1 cellular context compared by ENCODE assay signal in the genomic region with DNA sequence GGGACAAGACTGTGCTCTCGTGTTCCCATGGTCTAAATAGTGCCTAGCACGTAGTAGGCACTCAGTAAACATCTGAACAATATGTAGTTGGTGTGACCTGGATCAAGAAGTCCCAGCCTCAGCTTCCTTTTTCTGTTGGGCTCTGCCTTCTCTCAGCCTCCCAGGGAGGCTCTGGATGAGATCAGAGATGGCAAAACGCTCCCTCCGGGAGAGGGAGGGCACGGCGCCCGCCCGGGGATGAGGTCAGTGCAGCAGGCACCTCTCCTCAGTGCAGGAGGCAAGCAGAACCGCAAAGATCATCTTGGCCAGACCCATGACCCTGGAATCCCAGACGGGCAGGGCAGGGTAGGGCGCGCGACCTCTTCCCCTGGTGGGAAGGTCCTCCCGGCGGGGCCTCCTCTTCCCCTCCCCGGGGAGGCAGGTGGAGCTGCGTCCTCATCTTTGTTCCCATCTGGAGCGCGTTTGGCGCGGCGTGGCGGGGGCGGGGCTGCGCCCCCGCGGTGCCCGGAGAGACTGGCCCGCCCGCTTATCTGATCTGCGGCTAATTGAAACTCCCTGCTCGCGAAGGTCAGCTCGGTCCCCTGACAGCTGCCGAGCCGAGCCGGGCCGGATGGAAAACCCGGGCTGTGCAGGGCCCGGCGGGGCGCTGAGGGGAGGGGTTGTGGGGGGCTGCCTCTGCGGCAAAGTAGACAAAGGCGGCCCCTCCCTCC.
TF ChIP-seq lines count a peak whose summit lies in the region.

No MANE protein-coding gene starts in this region.

TF ChIP-seq in HEK293, 187 proteins besides CTCF, POLR2A, EP300 and RAD21 (continued from another document and continues in another):
- TF ChIP-seq, protein P1, sequence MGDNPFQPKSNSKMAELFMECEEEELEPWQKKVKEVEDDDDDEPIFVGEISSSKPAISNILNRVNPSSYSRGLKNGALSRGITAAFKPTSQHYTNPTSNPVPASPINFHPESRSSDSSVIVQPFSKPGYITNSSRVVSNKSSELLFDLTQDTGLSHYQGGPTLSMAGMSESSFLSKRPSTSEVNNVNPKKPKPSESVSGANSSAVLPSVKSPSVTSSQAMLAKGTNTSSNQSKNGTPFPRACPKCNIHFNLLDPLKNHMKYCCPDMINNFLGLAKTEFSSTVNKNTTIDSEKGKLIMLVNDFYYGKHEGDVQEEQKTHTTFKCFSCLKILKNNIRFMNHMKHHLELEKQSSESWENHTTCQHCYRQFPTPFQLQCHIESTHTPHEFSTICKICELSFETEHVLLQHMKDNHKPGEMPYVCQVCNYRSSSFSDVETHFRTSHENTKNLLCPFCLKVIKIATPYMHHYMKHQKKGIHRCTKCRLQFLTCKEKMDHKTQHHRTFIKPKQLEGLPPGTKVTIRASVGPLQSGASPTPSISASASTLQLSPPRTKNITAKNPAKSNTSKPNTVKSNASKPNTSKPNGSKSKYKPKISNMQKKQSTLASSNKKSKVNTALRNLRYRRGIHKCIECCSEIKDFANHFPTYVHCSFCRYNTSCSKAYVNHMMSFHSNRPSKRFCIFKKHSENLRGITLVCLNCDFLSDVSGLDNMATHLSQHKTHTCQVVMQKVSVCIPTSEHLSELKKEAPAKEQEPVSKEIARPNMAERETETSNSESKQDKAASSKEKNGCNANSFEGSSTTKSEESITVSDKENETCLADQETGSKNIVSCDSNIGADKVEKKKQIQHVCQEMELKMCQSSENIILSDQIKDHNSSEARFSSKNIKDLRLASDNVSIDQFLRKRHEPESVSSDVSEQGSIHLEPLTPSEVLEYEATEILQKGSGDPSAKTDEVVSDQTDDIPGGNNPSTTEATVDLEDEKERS (tag by site-specific recombination; IDR thresholded peaks at IDR 0.05) = no peak
- no peak for TF ChIP-seq HOXD13 (CRISPR knock-in tag; IDR thresholded peaks at IDR 0.05; ENCODE audit: borderline replicate concordance)
- TF ChIP-seq KLF10 (tag by site-specific recombination; IDR thresholded peaks at IDR 0.05) = peak; percentile 70
- peak; percentile 77 for TF ChIP-seq WT1 (tag by site-specific recombination; IDR thresholded peaks at IDR 0.05)
- TF ChIP-seq ZNF548 (tag by site-specific recombination; IDR thresholded peaks at IDR 0.05) = no peak
- TF ChIP-seq, protein P2, sequence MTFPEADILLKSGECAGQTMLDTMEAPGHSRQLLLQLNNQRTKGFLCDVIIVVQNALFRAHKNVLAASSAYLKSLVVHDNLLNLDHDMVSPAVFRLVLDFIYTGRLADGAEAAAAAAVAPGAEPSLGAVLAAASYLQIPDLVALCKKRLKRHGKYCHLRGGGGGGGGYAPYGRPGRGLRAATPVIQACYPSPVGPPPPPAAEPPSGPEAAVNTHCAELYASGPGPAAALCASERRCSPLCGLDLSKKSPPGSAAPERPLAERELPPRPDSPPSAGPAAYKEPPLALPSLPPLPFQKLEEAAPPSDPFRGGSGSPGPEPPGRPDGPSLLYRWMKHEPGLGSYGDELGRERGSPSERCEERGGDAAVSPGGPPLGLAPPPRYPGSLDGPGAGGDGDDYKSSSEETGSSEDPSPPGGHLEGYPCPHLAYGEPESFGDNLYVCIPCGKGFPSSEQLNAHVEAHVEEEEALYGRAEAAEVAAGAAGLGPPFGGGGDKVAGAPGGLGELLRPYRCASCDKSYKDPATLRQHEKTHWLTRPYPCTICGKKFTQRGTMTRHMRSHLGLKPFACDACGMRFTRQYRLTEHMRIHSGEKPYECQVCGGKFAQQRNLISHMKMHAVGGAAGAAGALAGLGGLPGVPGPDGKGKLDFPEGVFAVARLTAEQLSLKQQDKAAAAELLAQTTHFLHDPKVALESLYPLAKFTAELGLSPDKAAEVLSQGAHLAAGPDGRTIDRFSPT (tag by site-specific recombination; IDR thresholded peaks at IDR 0.05) = peak; percentile 75
- 0 out of 2 replicates have a peak, but pooled peaks have one; percentile 60 for TF ChIP-seq BCL11A (tag by site-specific recombination; IDR thresholded peaks at IDR 0.05; ENCODE audit: low read depth)
- no peak for TF ChIP-seq ZNF777 (tag by site-specific recombination; IDR thresholded peaks at IDR 0.05; ENCODE audit: borderline replicate concordance)
- no peak for TF ChIP-seq ZNF239 (tag by site-specific recombination; IDR thresholded peaks at IDR 0.05)
- TF ChIP-seq ZBTB48 (tag by site-specific recombination; IDR thresholded peaks at IDR 0.05) = peak; percentile 72; the same call in 1 of the 2 replicates
- no peak for TF ChIP-seq ZNF223 (tag by site-specific recombination; IDR thresholded peaks at IDR 0.05)
- no peak for TF ChIP-seq ZNF174 (tag by site-specific recombination; IDR thresholded peaks at IDR 0.05)
- TF ChIP-seq, protein P3, sequence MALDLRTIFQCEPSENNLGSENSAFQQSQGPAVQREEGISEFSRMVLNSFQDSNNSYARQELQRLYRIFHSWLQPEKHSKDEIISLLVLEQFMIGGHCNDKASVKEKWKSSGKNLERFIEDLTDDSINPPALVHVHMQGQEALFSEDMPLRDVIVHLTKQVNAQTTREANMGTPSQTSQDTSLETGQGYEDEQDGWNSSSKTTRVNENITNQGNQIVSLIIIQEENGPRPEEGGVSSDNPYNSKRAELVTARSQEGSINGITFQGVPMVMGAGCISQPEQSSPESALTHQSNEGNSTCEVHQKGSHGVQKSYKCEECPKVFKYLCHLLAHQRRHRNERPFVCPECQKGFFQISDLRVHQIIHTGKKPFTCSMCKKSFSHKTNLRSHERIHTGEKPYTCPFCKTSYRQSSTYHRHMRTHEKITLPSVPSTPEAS (tag by site-specific recombination; IDR thresholded peaks at IDR 0.05) = no peak
- TF ChIP-seq OVOL3 (tag by site-specific recombination; IDR thresholded peaks at IDR 0.05) = no peak
- peak; percentile 85 for TF ChIP-seq ZNF366 (tag by site-specific recombination; conservative IDR thresholded peaks at IDR 0.05)
- TF ChIP-seq, protein P4, sequence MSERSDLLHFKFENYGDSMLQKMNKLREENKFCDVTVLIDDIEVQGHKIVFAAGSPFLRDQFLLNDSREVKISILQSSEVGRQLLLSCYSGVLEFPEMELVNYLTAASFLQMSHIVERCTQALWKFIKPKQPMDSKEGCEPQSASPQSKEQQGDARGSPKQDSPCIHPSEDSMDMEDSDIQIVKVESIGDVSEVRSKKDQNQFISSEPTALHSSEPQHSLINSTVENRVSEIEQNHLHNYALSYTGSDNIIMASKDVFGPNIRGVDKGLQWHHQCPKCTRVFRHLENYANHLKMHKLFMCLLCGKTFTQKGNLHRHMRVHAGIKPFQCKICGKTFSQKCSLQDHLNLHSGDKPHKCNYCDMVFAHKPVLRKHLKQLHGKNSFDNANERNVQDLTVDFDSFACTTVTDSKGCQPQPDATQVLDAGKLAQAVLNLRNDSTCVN (tag by site-specific recombination; optimal IDR thresholded peaks at IDR 0.05) = peak; percentile 78
- TF ChIP-seq ZNF248 (tag by site-specific recombination; IDR thresholded peaks at IDR 0.05) = no peak
- TF ChIP-seq SP3 (tag by site-specific recombination; IDR thresholded peaks at IDR 0.05) = peak; percentile 69
- TF ChIP-seq ZNF571 (tag by site-specific recombination; IDR thresholded peaks at IDR 0.05) = no peak
- TF ChIP-seq ZNF341 (tag by site-specific recombination; IDR thresholded peaks at IDR 0.05; ENCODE audit: low read depth) = peak; percentile 52
- no peak for TF ChIP-seq SCRT1 (tag by site-specific recombination; IDR thresholded peaks at IDR 0.05; ENCODE audit: borderline replicate concordance)
- TF ChIP-seq, protein P5, sequence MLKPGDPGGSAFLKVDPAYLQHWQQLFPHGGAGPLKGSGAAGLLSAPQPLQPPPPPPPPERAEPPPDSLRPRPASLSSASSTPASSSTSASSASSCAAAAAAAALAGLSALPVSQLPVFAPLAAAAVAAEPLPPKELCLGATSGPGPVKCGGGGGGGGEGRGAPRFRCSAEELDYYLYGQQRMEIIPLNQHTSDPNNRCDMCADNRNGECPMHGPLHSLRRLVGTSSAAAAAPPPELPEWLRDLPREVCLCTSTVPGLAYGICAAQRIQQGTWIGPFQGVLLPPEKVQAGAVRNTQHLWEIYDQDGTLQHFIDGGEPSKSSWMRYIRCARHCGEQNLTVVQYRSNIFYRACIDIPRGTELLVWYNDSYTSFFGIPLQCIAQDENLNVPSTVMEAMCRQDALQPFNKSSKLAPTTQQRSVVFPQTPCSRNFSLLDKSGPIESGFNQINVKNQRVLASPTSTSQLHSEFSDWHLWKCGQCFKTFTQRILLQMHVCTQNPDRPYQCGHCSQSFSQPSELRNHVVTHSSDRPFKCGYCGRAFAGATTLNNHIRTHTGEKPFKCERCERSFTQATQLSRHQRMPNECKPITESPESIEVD (tag by site-specific recombination; IDR thresholded peaks at IDR 0.05) = no peak
- TF ChIP-seq ZNF274 (IDR thresholded peaks at IDR 0.05; ENCODE audit: low read length) = no peak
- TF ChIP-seq ZNF274 (tag by site-specific recombination; IDR thresholded peaks at IDR 0.05; ENCODE audit: borderline replicate concordance) = no peak
- no peak for TF ChIP-seq ZNF701 (tag by site-specific recombination; IDR thresholded peaks at IDR 0.05)
- TF ChIP-seq, protein P6, sequence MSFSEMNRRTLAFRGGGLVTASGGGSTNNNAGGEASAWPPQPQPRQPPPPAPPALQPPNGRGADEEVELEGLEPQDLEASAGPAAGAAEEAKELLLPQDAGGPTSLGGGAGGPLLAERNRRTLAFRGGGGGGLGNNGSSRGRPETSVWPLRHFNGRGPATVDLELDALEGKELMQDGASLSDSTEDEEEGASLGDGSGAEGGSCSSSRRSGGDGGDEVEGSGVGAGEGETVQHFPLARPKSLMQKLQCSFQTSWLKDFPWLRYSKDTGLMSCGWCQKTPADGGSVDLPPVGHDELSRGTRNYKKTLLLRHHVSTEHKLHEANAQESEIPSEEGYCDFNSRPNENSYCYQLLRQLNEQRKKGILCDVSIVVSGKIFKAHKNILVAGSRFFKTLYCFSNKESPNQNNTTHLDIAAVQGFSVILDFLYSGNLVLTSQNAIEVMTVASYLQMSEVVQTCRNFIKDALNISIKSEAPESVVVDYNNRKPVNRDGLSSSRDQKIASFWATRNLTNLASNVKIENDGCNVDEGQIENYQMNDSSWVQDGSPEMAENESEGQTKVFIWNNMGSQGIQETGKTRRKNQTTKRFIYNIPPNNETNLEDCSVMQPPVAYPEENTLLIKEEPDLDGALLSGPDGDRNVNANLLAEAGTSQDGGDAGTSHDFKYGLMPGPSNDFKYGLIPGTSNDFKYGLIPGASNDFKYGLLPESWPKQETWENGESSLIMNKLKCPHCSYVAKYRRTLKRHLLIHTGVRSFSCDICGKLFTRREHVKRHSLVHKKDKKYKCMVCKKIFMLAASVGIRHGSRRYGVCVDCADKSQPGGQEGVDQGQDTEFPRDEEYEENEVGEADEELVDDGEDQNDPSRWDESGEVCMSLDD (tag by site-specific recombination; IDR thresholded peaks at IDR 0.05) = peak; percentile 52; the same call in 1 of the 2 replicates
- no peak for TF ChIP-seq ZNF776 (tag by site-specific recombination; IDR thresholded peaks at IDR 0.05; ENCODE audit: borderline replicate concordance)
- TF ChIP-seq, protein P7, sequence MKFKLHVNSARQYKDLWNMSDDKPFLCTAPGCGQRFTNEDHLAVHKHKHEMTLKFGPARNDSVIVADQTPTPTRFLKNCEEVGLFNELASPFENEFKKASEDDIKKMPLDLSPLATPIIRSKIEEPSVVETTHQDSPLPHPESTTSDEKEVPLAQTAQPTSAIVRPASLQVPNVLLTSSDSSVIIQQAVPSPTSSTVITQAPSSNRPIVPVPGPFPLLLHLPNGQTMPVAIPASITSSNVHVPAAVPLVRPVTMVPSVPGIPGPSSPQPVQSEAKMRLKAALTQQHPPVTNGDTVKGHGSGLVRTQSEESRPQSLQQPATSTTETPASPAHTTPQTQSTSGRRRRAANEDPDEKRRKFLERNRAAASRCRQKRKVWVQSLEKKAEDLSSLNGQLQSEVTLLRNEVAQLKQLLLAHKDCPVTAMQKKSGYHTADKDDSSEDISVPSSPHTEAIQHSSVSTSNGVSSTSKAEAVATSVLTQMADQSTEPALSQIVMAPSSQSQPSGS (tag by site-specific recombination; IDR thresholded peaks at IDR 0.05; ENCODE audit: low read depth) = peak; percentile 68
- no peak for TF ChIP-seq ZNF214 (tag by site-specific recombination; IDR thresholded peaks at IDR 0.05; ENCODE audit: borderline replicate concordance)
- TF ChIP-seq ZNF394 (tag by site-specific recombination; IDR thresholded peaks at IDR 0.05; ENCODE audit: borderline replicate concordance) = peak; percentile 27; the same call in 1 of the 2 replicates
- TF ChIP-seq PRDM1 (tag by site-specific recombination; IDR thresholded peaks at IDR 0.05) = no peak
- no peak for TF ChIP-seq ZNF292 (tag by site-specific recombination; IDR thresholded peaks at IDR 0.05; ENCODE audit: borderline replicate concordance, low read depth)
- no peak for TF ChIP-seq MEIS1 (CRISPR knock-in tag; IDR thresholded peaks at IDR 0.05; ENCODE audit: borderline replicate concordance)
- TF ChIP-seq, protein P8, sequence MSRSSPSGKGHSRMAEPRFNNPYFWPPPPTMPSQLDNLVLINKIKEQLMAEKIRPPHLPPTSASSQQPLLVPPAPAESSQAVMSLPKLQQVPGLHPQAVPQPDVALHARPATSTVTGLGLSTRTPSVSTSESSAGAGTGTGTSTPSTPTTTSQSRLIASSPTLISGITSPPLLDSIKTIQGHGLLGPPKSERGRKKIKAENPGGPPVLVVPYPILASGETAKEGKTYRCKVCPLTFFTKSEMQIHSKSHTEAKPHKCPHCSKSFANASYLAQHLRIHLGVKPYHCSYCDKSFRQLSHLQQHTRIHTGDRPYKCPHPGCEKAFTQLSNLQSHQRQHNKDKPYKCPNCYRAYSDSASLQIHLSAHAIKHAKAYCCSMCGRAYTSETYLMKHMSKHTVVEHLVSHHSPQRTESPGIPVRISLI (tag by site-specific recombination; IDR thresholded peaks at IDR 0.05) = no peak
- TF ChIP-seq ZNF768 (tag by site-specific recombination; IDR thresholded peaks at IDR 0.05) = no peak; the same call in 1 of the 2 replicates
- TF ChIP-seq, protein P9, sequence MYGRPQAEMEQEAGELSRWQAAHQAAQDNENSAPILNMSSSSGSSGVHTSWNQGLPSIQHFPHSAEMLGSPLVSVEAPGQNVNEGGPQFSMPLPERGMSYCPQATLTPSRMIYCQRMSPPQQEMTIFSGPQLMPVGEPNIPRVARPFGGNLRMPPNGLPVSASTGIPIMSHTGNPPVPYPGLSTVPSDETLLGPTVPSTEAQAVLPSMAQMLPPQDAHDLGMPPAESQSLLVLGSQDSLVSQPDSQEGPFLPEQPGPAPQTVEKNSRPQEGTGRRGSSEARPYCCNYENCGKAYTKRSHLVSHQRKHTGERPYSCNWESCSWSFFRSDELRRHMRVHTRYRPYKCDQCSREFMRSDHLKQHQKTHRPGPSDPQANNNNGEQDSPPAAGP (tag by site-specific recombination; IDR thresholded peaks at IDR 0.05) = peak; percentile 63
